Comparison of ENCODE assay signal across 8 cellular contexts in the genomic region with DNA sequence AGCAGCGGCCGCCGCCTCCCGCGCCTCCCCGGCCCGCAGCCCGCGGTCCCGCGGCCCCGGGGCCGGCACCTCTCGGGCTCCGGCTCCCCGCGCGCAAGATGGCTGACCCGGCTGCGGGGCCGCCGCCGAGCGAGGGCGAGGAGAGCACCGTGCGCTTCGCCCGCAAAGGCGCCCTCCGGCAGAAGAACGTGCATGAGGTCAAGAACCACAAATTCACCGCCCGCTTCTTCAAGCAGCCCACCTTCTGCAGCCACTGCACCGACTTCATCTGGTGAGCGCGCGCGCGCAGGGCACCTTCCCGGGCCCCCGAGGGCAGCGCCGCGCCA. TPM values are rescaled to one million over a fixed set of nuclear protein-coding genes. Genes with fewer than 3 reads are reported as not detected.
DNase-seq lines count a peak whose midpoint lies in the region; ATAC-seq and TF ChIP-seq lines count a peak whose summit lies in the region.

No MANE protein-coding gene starts in this region.

- peak overlapping the region; percentile 73 to 100 (median 100) for H3K4me3 Mint-ChIP-seq in IgD-negative memory B cell

- H3K4me3 ChIP-seq in right cardiac atrium (ENCODE audit: low read length) (peak overlapping the region; percentile 54), thoracic aorta (peak overlapping the region; percentile 66)

- H3K27ac ChIP-seq in right cardiac atrium (ENCODE audit: low read length): no peak overlapping the region
- H3K27ac ChIP-seq in thoracic aorta: no peak overlapping the region

- H3K27me3 ChIP-seq in right cardiac atrium (ENCODE audit: control insufficient read depth, insufficient read depth) (peaks cover 4% of the 10 kb centered on the region), thoracic aorta (replicated peaks; ENCODE audit: insufficient read depth) (no peaks in the 10 kb centered on the region)

- TF ChIP-seq CTCF in thoracic aorta (IDR thresholded peaks at IDR 0.05): no peak

- peak; percentile 24 for DNase-seq in activated gamma-delta T cell treated with Interleukin-2 at 50 U/mL for 16 hours
- DNase-seq in activated gamma-delta T cell (lab: John Stamatoyannopoulos, UW): no peak
- DNase-seq in right cardiac atrium: no peak
- DNase-seq in thoracic aorta (ENCODE audit: low spot score): no peak
- DNase-seq in NCI-H1436 (lab: John Stamatoyannopoulos, UW): no peak
- no peak for DNase-seq in GM19238 (ENCODE audit: insufficient read length, low spot score)
- DNase-seq in stimulated activated CD4-positive, alpha-beta T cell treated with anti-CD3 and anti-CD28 coated beads, Interleukin-4, amount 100 ng/mL, for 4 hours: no peak

- H3K27ac Mint-ChIP-seq in IgD-negative memory B cell: peak overlapping the region in 1 of 3 donors; percentile 92

- ATAC-seq in right cardiac atrium (no peak), thoracic aorta (ENCODE audit: insufficient number of reproducible peaks, low FRiP score, low read depth) (no peak)

- H3K27me3 Mint-ChIP-seq in IgD-negative memory B cell: no peaks in the 10 kb centered on the region

- H3K36me3 ChIP-seq in thoracic aorta: no peaks in the 10 kb centered on the region

- H3K4me1 ChIP-seq in right cardiac atrium (ENCODE audit: control insufficient read depth, insufficient read depth, low read length) (no peaks in the 10 kb centered on the region), thoracic aorta (ENCODE audit: control insufficient read depth in 1 of 2, low read depth in 2 of 2) (no peaks in the 10 kb centered on the region)

- no peaks in the 10 kb centered on the region for H3K9me3 ChIP-seq in right cardiac atrium (ENCODE audit: control insufficient read depth, low read length)
- H3K9me3 ChIP-seq in thoracic aorta: no peaks in the 10 kb centered on the region

- intact Hi-C loops in right cardiac atrium (cut with DNase I): no loop called here

- WGBS in right cardiac atrium: under 1% methylated on average over 45 of the region's 45 CpGs

- peaks cover 30 to 33% (median 32%) of the 10 kb centered on the region in 3 donors for H3K4me1 Mint-ChIP-seq in IgD-negative memory B cell

- H3K36me3 Mint-ChIP-seq in IgD-negative memory B cell: peaks cover 6% of the 10 kb centered on the region

- H3K9me3 Mint-ChIP-seq in IgD-negative memory B cell: peaks cover 0 to under 1% (median 0%) of the 10 kb centered on the region in 3 donors

RNA-seq across cellular contexts. Expression of a gene that starts 0.3 kb away (rescaled TPM):
- 181 TPM for polyA plus RNA-seq in IgD-negative memory B cell
- 1 to 10 TPM; 2.8 to 4.1 (median 3.7) TPM for total RNA-seq in right cardiac atrium
- polyA plus RNA-seq in right cardiac atrium: 0.41 TPM
- 1 to 10 TPM; 3.4 to 7.5 TPM for total RNA-seq in thoracic aorta
